13 cellular contexts compared by ENCODE assay signal in genomic region chr10:23399701-23400144, GRCh38. TPM values are rescaled to one million over a fixed set of nuclear protein-coding genes. Genes with fewer than 3 reads are reported as not detected.
DNase-seq lines count a peak whose midpoint lies in the region; ATAC-seq, FAIRE-seq and TF ChIP-seq lines count a peak whose summit lies in the region.
"Had no signal": no experiment of that assay in that cellular context is flagged by ENCODE, and none has a peak within 500 bp of the region (broad histone marks: within the 10 kb centered on the region; RNA-seq: fewer than 3 reads in every experiment).

No MANE protein-coding gene starts in this region.

- BruUV-seq in MCF 10A (replicated peaks; lab: Mats Ljungman, UMichigan), result no TSS peak

- no peaks in the 10 kb centered on the region for H3K36me3 Mint-ChIP-seq in MCF 10A (ENCODE audit: insufficient read depth, unreplicated experiment)

- no peak for TF ChIP-seq POLR2A in breast epithelium (IDR thresholded peaks at IDR 0.05)

- ATAC-seq in left colon (peak; percentile 28), HG03520 (IDR thresholded peaks at IDR 0.05; ENCODE audit: unreplicated experiment) (no peak)

- no peaks in the 10 kb centered on the region for H3K4me1 ChIP-seq in breast epithelium

- H3K9me3 Mint-ChIP-seq in MCF 10A (ENCODE audit: unreplicated experiment), result no peaks in the 10 kb centered on the region

- TF ChIP-seq CTCF in MCF 10A (IDR thresholded peaks at IDR 0.05; ENCODE audit: unreplicated experiment) (no peak), breast epithelium (IDR thresholded peaks at IDR 0.05) (no peak)

- H3K9me3 ChIP-seq in breast epithelium, result no peaks in the 10 kb centered on the region

- POLR2A ChIA-PET in MCF 10A (lab: Yijun Ruan, JAX), result interaction anchor here (0.9 to 1.7 kb wide), 6 partner anchors 9 to 68 kb away, joined by 3 to 8 read pairs (median 5); partner anchors contain the start of gene OTUD1

- no peaks in the 10 kb centered on the region for H3K27me3 Mint-ChIP-seq in MCF 10A (ENCODE audit: insufficient read depth, unreplicated experiment)

- H3K27me3 ChIP-seq in breast epithelium, result no peaks in the 10 kb centered on the region

- intact Hi-C loops in MCF 10A (cut with micrococcal nuclease), result no loop called here
- intact Hi-C loops in breast epithelium (cut with DNase I; ENCODE audit: low total_unique reads), result loop anchor here (10.0 kb wide), 1 partner anchor 385 kb away; no protein-coding TSS in a partner anchor
- intact Hi-C loops in left colon (cut with DNase I, micrococcal nuclease), result no loop called here

- no peak overlapping the region for H3K27ac Mint-ChIP-seq in MCF 10A (ENCODE audit: low read depth, unreplicated experiment)

- no peak overlapping the region for H3K4me3 ChIP-seq in breast epithelium
- H3K4me3 ChIP-seq: PC-9 had no signal

- no peak for FAIRE-seq in urothelium cell line (lab: Jason Lieb, UNC)

- H3K4me3 Mint-ChIP-seq in MCF 10A (ENCODE audit: unreplicated experiment), result no peak overlapping the region

- H3K4me1 Mint-ChIP-seq in MCF 10A (ENCODE audit: insufficient read depth, unreplicated experiment), result peaks cover 7% of the 10 kb centered on the region

- H3K27ac ChIP-seq in breast epithelium, result no peak overlapping the region
- H3K27ac ChIP-seq: PC-9 had no signal

- CTCF ChIA-PET in MCF 10A (lab: Yijun Ruan, JAX), result interaction anchor here (0.6 to 1.0 kb wide), 2 partner anchors 10 to 38 kb away, joined by 3 read pairs; no protein-coding TSS in a partner anchor

- DNase-seq in MCF 10A (ENCODE audit: unreplicated experiment), result peak; percentile 21
- no peak for DNase-seq in breast epithelium (ENCODE audit: low spot score in 2 of 2)
- DNase-seq in dedifferentiated amniotic fluid mesenchymal stem cell (ENCODE audit: extremely low spot score), result peak; percentile 45
- no peak for DNase-seq in left colon
- DNase-seq in urothelium cell line (ENCODE audit: low spot score), result peak; percentile 23
- no peak for DNase-seq in activated CD4-positive, alpha-beta T cell treated with anti-CD3 and anti-CD28 coated beads, Interleukin-2, amount 50 U/mL, for 1 hour
- DNase-seq in SKM-1 (lab: John Stamatoyannopoulos, UW; ENCODE audit: unreplicated experiment), result no peak
- DNase-seq: 8988T; activated CD8-positive, alpha-beta memory T cell treated with anti-CD3 and anti-CD28 coated beads, Interleukin-2, amount 50 U/mL, for 4 hours; DMS79 treated with DMSO at 0.1 percent for 48 hours; KBM-7 had no signal

- no peaks in the 10 kb centered on the region for H3K36me3 ChIP-seq in breast epithelium

RNA-seq across cellular contexts. Expression of gene OTUD1, which starts 39.2 kb away (rescaled TPM):
- total RNA-seq in MCF 10A (2022), result 12.1 and 14.9 TPM in 2 replicates
- 10 to 100 TPM in 2 of 3 donors, 1 to 10 TPM in 1; 8.8 to 20.2 (median 15.7) TPM for total RNA-seq in breast epithelium
- 10 to 100 TPM; 10.2 to 23.0 TPM for total RNA-seq in left colon

RNA-seq across cellular contexts. Expression of gene C10orf67, which starts 55.1 kb away (rescaled TPM):
- 0.15 and 0.21 TPM in 2 replicates for total RNA-seq in MCF 10A (2022)
- under 1 TPM in 1 of 3 donors, not detected in 2; 0.29 TPM for total RNA-seq in breast epithelium
- not detected for total RNA-seq in left colon

Comparison
In these comparisons a context has a peak if more than half of its experiments do, and no peak if none do; other contexts are left out.
1. DNase-seq: peak in MCF 10A (single experiment), dedifferentiated amniotic fluid mesenchymal stem cell (single experiment) and urothelium cell line (single experiment); none in breast epithelium (0 of 2), left colon (0 of 2), activated CD4-positive, alpha-beta T cell treated with anti-CD3 and anti-CD28 coated beads, Interleukin-2, amount 50 U/mL, for 1 hour (single experiment) and SKM-1 (single experiment).